23 cellular contexts compared by ENCODE assay signal in genomic region chr15:25943831-25944230, GRCh38.
"Had no signal": no experiment of that assay in that cellular context is flagged by ENCODE, and none has a peak within 500 bp of the region (broad histone marks: within the 10 kb centered on the region; RNA-seq: fewer than 3 reads in every experiment).

No MANE protein-coding gene starts in this region.

- H2AFZ ChIP-seq: neural progenitor cell, parathyroid adenoma had no signal

- H3K4me3 ChIP-seq: neural progenitor cell, ovary, psoas muscle, right lobe of liver, sigmoid colon, stomach, tibial artery, transverse colon, upper lobe of right lung, uterus had no signal

- H3K4me2 ChIP-seq: neural progenitor cell had no signal

- ATAC-seq: natural killer cell; psoas muscle; right lobe of liver; stimulated activated effector memory CD8-positive, alpha-beta T cell treated with anti-CD3 and anti-CD28 coated beads, Interleukin-12 subunit alpha, Interleukin-12 subunit beta, amount 100 ng/mL, for 72 hours; stimulated activated naive B cell treated with anti-CD40 and anti-IgM and Interleukin-4, amounts not matched to agents 10 μg/mL and 1 μg/mL and 100 μg/mL, for 72 hours had no signal

- H3K27ac ChIP-seq: neural progenitor cell, ovary, parathyroid adenoma, psoas muscle, right lobe of liver, sigmoid colon, stomach, tibial artery, transverse colon, upper lobe of right lung, uterus had no signal

- H3K9me3 ChIP-seq: ovary, psoas muscle, right lobe of liver, sigmoid colon, tibial artery, transverse colon, upper lobe of right lung, uterus had no signal

- H3K9ac ChIP-seq: neural progenitor cell, parathyroid adenoma had no signal

- FAIRE-seq: small intestine had no signal

- H3K27me3 ChIP-seq: neural progenitor cell, ovary, right lobe of liver, sigmoid colon, tibial artery, transverse colon, upper lobe of right lung, uterus had no signal

- DNase-seq: natural killer cell; occipital lobe; ovary; posterior cingulate gyrus; psoas muscle; right cardiac atrium; right lobe of liver; sigmoid colon; small intestine; stimulated activated CD4-positive, alpha-beta T cell treated with anti-CD3 and anti-CD28 coated beads, Interleukin-15, amount 100 ng/mL, for 24 hours; stimulated activated CD4-positive, alpha-beta T cell treated with anti-CD3 and anti-CD28 coated beads, Interleukin-2, amount 100 ng/mL, for 24 hours; stimulated activated CD4-positive, alpha-beta T cell treated with anti-CD3 and anti-CD28 coated beads, Interleukin-2, amount 100 ng/mL, for 48 hours; stimulated activated CD4-positive, alpha-beta T cell treated with anti-CD3 and anti-CD28 coated beads, Interleukin-4, amount 100 ng/mL, for 24 hours; stimulated activated naive B cell treated with anti-CD40 and anti-IgM and Interleukin-4, amounts not matched to agents 10 μg/mL and 1 μg/mL and 100 μg/mL, for 72 hours; stimulated activated naive CD4-positive, alpha-beta T cell treated with Interleukin-2 at 50 U/mL for 16 hours; stomach; tibial artery; transverse colon; upper lobe of right lung; uterus had no signal

- H3K79me2 ChIP-seq: parathyroid adenoma had no signal

- H3K36me3 ChIP-seq: neural progenitor cell, ovary, right lobe of liver, sigmoid colon, stomach, tibial artery, transverse colon, upper lobe of right lung, uterus had no signal

- H3K4me1 ChIP-seq: parathyroid adenoma, psoas muscle, right lobe of liver, stomach, tibial artery, upper lobe of right lung, uterus had no signal
